ENCODE assay signal across 28 cellular contexts in the genomic region with DNA sequence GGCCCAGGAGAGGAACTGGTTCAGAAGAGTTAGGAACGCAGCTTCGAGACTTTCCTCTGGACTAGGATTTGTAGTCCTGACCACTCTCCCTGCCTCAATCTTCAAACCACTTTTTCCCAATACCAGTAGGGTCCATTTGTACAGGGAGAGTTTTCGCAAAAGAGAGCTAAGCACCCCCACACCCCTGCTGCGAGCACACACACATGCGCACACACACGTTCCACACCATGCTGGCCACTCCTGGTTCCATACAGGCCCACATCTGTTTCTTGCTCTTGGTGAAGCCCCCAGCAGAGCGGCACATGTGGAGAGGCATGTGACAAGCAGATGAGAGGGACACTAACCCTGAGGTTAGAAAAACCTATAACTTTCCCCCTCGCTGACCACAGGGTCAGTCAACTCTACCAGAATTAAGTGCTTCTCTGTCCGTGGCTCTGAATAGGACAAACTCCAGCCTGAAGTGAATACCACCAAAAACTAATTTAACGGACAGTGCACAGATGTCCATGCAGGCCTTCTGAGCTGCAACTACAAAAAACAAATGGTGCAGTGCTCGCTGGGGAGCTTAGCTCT. TPM values are rescaled to one million over a fixed set of nuclear protein-coding genes. Genes with fewer than 3 reads are reported as not detected.
DNase-seq lines count a peak whose midpoint lies in the region; ATAC-seq and TF ChIP-seq lines count a peak whose summit lies in the region.
"Had no signal": no experiment of that assay in that cellular context is flagged by ENCODE, and none has a peak within 500 bp of the region (broad histone marks: within the 10 kb centered on the region; RNA-seq: fewer than 3 reads in every experiment).

No MANE protein-coding gene starts in this region.

- TF ChIP-seq EP300 in transverse colon (IDR thresholded peaks at IDR 0.05; ENCODE audit: low read depth), result no peak

- DNase-seq in esophagus squamous epithelium (lab: John Stamatoyannopoulos, UW) (no peak), left kidney (ENCODE audit: low read depth, low spot score) (peak; percentile 61), transverse colon (no peak), GM20000 (ENCODE audit: low spot score) (no peak), LoVo (ENCODE audit: low spot score) (no peak)
- DNase-seq: activated CD8-positive, alpha-beta memory T cell treated with anti-CD3 and anti-CD28 coated beads, Interleukin-2, amount 50 U/mL, for 48 hours; activated CD8-positive, alpha-beta T cell treated with anti-CD3 and anti-CD28 coated beads for 36 hours; activated naive CD4-positive, alpha-beta T cell treated with anti-CD3 and anti-CD28 coated beads, Interleukin-2, amount 10 ng/mL, durations not matched to agents 7 days and 5 days; body of pancreas; cerebellar nuclear complex; DMS153; immature natural killer cell; naive thymus-derived CD4-positive, alpha-beta T cell; NCI-H446; NCI-H774; occipital lobe; SJCRH30; stimulated activated CD4-positive, alpha-beta T cell treated with anti-CD3 and anti-CD28 coated beads, Interleukin-1b, Interleukin-23, amount 100 ng/mL, for 48 hours; stimulated activated naive CD8-positive, alpha-beta T cell treated with anti-CD3 and anti-CD28 coated beads, Interleukin-15, Interleukin-2, amounts not matched to agents 100 U/mL and 50 U/mL, for 24 hours; SW 1271 had no signal

- H3K27ac ChIP-seq in esophagus squamous epithelium (peak overlapping the region in 3 of 4 donors; percentile 71 to 86 (median 77)), rectal smooth muscle tissue (ENCODE audit: low read depth, low read length) (peak overlapping the region; percentile 97), transverse colon (peak overlapping the region; percentile 69 to 88 (median 83))
- H3K27ac ChIP-seq: BLaER1 treated with 17β-estradiol and CSF1 and Interleukin-3, amounts not matched to agents 10 nM and 100 nM; SJCRH30; tibial nerve had no signal

- in situ Hi-C loops in transverse colon (cut with MboI; ENCODE audit: low pct_ligation_motif_present in 1 of 4, low pct_unique_long_range_greater_than_20kb in 1 of 4, low sequenced_read_pairs in 3 of 4), result no loop called here

- H3K27me3 ChIP-seq in esophagus squamous epithelium (no peaks in the 10 kb centered on the region), rectal smooth muscle tissue (ENCODE audit: control insufficient read depth, insufficient read depth, low read length) (no peaks in the 10 kb centered on the region), transverse colon (no peaks in the 10 kb centered on the region)
- H3K27me3 ChIP-seq: adrenal gland; BLaER1 treated with 17β-estradiol and CSF1 and Interleukin-3, amounts not matched to agents 10 nM and 100 nM; Peyer's patch; tibial nerve had no signal

- H3K4me3 ChIP-seq in esophagus squamous epithelium (no peak overlapping the region), rectal smooth muscle tissue (ENCODE audit: low read length) (no peak overlapping the region), transverse colon (no peak overlapping the region)
- H3K4me3 ChIP-seq: adrenal gland; BLaER1 treated with 17β-estradiol and CSF1 and Interleukin-3, amounts not matched to agents 10 nM and 100 nM; body of pancreas; Peyer's patch; SJCRH30; smooth muscle cell; tibial nerve had no signal

- intact Hi-C loops in esophagus squamous epithelium (cut with DNase I), result no loop called here
- intact Hi-C loops in transverse colon (cut with DNase I; ENCODE audit: low total_unique reads), result no loop called here

- no peak for ATAC-seq in GM21423 (IDR thresholded peaks at IDR 0.05; ENCODE audit: unreplicated experiment)
- ATAC-seq: activated CD8-positive, alpha-beta T cell treated with anti-CD3 and anti-CD28 coated beads for 36 hours; body of pancreas; naive thymus-derived CD4-positive, alpha-beta T cell; stimulated activated naive CD8-positive, alpha-beta T cell treated with anti-CD3 and anti-CD28 coated beads, Interleukin-15, Interleukin-2, amounts not matched to agents 100 U/mL and 50 U/mL, for 24 hours had no signal

- H3K9me3 ChIP-seq in esophagus squamous epithelium (no peaks in the 10 kb centered on the region), transverse colon (no peaks in the 10 kb centered on the region)
- H3K9me3 ChIP-seq: adrenal gland; BLaER1 treated with 17β-estradiol and CSF1 and Interleukin-3, amounts not matched to agents 10 nM and 100 nM; body of pancreas; Peyer's patch; SJCRH30; tibial nerve had no signal

- H3K9ac ChIP-seq in rectal smooth muscle tissue (ENCODE audit: low read length), result no peak overlapping the region
- H3K9ac ChIP-seq: BLaER1 treated with 17β-estradiol and CSF1 and Interleukin-3, amounts not matched to agents 10 nM and 100 nM had no signal

- TF ChIP-seq CTCF in esophagus squamous epithelium (IDR thresholded peaks at IDR 0.05), result no peak
- no peak for TF ChIP-seq CTCF in transverse colon (IDR thresholded peaks at IDR 0.05)
- no peak for TF ChIP-seq CTCF in GM20000 (IDR thresholded peaks at IDR 0.05; ENCODE audit: extremely low read depth, missing control alignments)

- no peak for TF ChIP-seq POLR2A in esophagus squamous epithelium (IDR thresholded peaks at IDR 0.05)
- TF ChIP-seq POLR2A in transverse colon (IDR thresholded peaks at IDR 0.05), result no peak

- WGBS in esophagus squamous epithelium, 2 donors, result 77 to 83% methylated on average over 8 to 11 of the region's 11 CpGs
- 73 to 90% methylated on average over 2 to 11 of the region's 11 CpGs for WGBS in transverse colon (ENCODE audit: low coverage in 1 of 2), 2 donors

- H3K4me1 ChIP-seq in esophagus squamous epithelium (peaks cover 0 to 83% (median 12%) of the 10 kb centered on the region in 3 donors), rectal smooth muscle tissue (ENCODE audit: control insufficient read depth, insufficient read depth, low read length) (peaks cover 74% of the 10 kb centered on the region), transverse colon (peaks cover 5 to 57% (median 19%) of the 10 kb centered on the region in 4 donors)
- H3K4me1 ChIP-seq: SJCRH30 had no signal

- H3K36me3 ChIP-seq in esophagus squamous epithelium (no peaks in the 10 kb centered on the region), rectal smooth muscle tissue (ENCODE audit: control insufficient read depth, insufficient read depth, low read length) (no peaks in the 10 kb centered on the region), transverse colon (no peaks in the 10 kb centered on the region)
- H3K36me3 ChIP-seq: adrenal gland; BLaER1 treated with 17β-estradiol and CSF1 and Interleukin-3, amounts not matched to agents 10 nM and 100 nM; Peyer's patch; SJCRH30; tibial nerve had no signal

RNA-seq across cellular contexts. Expression of gene ADCY5, which starts 59.5 kb away (rescaled TPM):
- total RNA-seq in esophagus squamous epithelium (10 to 100 TPM in 1 of 4 donors, 1 to 10 TPM in 2, under 1 TPM in 1; 0.72 to 17.4 (median 5.3) TPM), transverse colon (10 to 100 TPM; 13.9 to 42.0 (median 28.6) TPM)
- total RNA-seq: activated CD8-positive, alpha-beta T cell treated with anti-CD3 and anti-CD28 coated beads for 36 hours; activated T-helper 1 cell treated with anti-CD3 and anti-CD28 coated beads, Interleukin-12 subunit alpha, Interleukin-12 subunit beta, Interleukin-2, Interleukin-4 antibody, amounts not matched to agents 30 ng/mL and 10 ng/mL and 1 ng/mL, durations not matched to agents 14 hours and 24 hours and 36 hours; naive thymus-derived CD4-positive, alpha-beta T cell had no signal
